35 cellular contexts compared by ENCODE assay signal in genomic region chr11:14251754-14252153, GRCh38.
"Had no signal": no experiment of that assay in that cellular context is flagged by ENCODE, and none has a peak within 500 bp of the region (broad histone marks: within the 10 kb centered on the region; RNA-seq: fewer than 3 reads in every experiment).

No MANE protein-coding gene starts in this region.

- H3K9ac ChIP-seq: KMS-11 had no signal

- H3K4me3 ChIP-seq: MG63 had no signal

- H3K27ac ChIP-seq: KMS-11 had no signal

- H3K36me3 ChIP-seq: MG63 had no signal

- H3K27me3 ChIP-seq: MG63 had no signal

- H3K4me2 ChIP-seq: KMS-11 had no signal

- DNase-seq: Karpas-422, Kasumi-1, MG63, MM.1S, MV-4-11, NCI-H1048, NCI-H1092, NCI-H1092 treated with DMSO at 0.1 percent for 48 hours, NCI-H1105, NCI-H1105 treated with DMSO at 0.1 percent for 48 hours, NCI-H1417, NCI-H1417 treated with DMSO at 0.1 percent for 48 hours, NCI-H1436, NCI-H1436 treated with DMSO at 0.1 percent for 48 hours, NCI-H146, NCI-H1694, NCI-H1694 treated with DMSO at 0.1 percent for 48 hours, NCI-H187, NCI-H187 treated with DMSO at 0.1 percent for 48 hours, NCI-H1930, NCI-H2029, NCI-H2029 treated with DMSO at 0.1 percent for 48 hours, NCI-H2081, NCI-H2081 treated with DMSO at 0.1 percent for 48 hours, NCI-H2107, NCI-H2171, NCI-H2171 treated with DMSO at 0.1 percent for 48 hours, NCI-H2227 treated with DMSO at 0.1 percent for 48 hours, NCI-H226, NCI-H345, NCI-H446, NCI-H446 treated with DMSO at 0.1 percent for 48 hours, NCI-H510A, NCI-H510A treated with DMSO at 0.1 percent for 48 hours had no signal

- H3K9me3 ChIP-seq: MG63 had no signal
